1 cellular context compared by ENCODE assay signal in genomic region chr17:36722121-36722902, GRCh38.
A peak's percentile ranks its signal among the peaks of the same experiment; 100 is the strongest.
TF ChIP-seq lines count a peak whose summit lies in the region.

No MANE protein-coding gene starts in this region.

TF ChIP-seq in K562, 482 proteins besides CTCF, POLR2A, EP300 and RAD21 (continued from another document and continues in another):
- TF ChIP-seq, protein P1, sequence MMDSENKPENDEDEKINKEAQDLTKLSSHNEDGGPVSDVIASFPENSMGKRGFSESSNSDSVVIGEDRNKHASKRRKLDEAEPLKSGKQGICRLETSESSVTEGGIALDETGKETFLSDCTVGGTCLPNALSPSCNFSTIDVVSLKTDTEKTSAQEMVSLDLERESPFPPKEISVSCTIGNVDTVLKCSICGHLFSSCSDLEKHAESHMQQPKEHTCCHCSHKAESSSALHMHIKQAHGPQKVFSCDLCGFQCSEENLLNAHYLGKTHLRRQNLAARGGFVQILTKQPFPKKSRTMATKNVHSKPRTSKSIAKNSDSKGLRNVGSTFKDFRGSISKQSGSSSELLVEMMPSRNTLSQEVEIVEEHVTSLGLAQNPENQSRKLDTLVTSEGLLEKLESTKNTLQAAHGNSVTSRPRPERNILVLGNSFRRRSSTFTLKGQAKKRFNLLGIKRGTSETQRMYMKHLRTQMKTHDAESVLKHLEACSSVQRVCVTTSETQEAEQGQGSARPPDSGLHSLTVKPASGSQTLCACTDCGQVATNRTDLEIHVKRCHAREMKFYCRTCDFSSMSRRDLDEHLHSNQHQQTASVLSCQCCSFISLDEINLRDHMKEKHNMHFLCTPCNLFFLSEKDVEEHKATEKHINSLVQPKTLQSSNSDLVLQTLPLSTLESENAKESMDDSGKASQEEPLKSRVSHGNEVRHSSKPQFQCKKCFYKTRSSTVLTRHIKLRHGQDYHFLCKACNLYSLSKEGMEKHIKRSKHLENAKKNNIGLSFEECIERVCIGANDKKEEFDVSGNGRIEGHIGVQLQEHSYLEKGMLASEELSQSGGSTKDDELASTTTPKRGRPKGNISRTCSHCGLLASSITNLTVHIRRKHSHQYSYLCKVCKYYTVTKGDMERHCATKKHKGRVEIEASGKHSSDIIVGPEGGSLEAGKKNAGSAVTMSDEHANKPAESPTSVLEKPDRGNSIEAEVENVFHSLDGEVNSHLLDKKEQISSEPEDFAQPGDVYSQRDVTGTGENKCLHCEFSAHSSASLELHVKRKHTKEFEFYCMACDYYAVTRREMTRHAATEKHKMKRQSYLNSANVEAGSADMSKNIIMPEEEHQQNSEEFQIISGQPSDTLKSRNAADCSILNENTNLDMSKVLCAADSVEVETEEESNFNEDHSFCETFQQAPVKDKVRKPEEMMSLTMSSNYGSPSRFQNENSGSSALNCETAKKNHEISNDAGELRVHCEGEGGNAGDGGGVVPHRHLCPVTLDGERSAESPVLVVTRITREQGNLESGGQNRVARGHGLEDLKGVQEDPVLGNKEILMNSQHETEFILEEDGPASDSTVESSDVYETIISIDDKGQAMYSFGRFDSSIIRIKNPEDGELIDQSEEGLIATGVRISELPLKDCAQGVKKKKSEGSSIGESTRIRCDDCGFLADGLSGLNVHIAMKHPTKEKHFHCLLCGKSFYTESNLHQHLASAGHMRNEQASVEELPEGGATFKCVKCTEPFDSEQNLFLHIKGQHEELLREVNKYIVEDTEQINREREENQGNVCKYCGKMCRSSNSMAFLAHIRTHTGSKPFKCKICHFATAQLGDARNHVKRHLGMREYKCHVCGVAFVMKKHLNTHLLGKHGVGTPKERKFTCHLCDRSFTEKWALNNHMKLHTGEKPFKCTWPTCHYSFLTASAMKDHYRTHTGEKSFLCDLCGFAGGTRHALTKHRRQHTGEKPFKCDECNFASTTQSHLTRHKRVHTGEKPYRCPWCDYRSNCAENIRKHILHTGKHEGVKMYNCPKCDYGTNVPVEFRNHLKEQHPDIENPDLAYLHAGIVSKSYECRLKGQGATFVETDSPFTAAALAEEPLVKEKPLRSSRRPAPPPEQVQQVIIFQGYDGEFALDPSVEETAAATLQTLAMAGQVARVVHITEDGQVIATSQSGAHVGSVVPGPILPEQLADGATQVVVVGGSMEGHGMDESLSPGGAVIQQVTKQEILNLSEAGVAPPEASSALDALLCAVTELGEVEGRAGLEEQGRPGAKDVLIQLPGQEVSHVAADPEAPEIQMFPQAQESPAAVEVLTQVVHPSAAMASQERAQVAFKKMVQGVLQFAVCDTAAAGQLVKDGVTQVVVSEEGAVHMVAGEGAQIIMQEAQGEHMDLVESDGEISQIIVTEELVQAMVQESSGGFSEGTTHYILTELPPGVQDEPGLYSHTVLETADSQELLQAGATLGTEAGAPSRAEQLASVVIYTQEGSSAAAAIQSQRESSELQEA (IDR thresholded peaks at IDR 0.05; ENCODE audit: low read depth) = 0 out of 2 replicates have a peak, but pooled peaks have one; percentile 23
- TF ChIP-seq NFE2L1 (tag; IDR thresholded peaks at IDR 0.05; ENCODE audit: borderline replicate concordance, low read depth) (no peak), ETV6 (IDR thresholded peaks at IDR 0.05; ENCODE audit: borderline replicate concordance in 1 of 2, low read depth in 2 of 2, low read length in 1 of 2) (no peak), ETV6 (CRISPR knock-in tag; IDR thresholded peaks at IDR 0.05; ENCODE audit: borderline replicate concordance) (no peak), MED1 (CRISPR knock-in tag; IDR thresholded peaks at IDR 0.05; ENCODE audit: borderline replicate concordance) (no peak), RNF2 (IDR thresholded peaks at IDR 0.05) (peak; percentile 55), PKNOX1 (IDR thresholded peaks at IDR 0.05) (0 out of 2 replicates have a peak, but pooled peaks have one; percentile 3), CBX8 (IDR thresholded peaks at IDR 0.05; ENCODE audit: borderline replicate concordance, extremely low read depth, low read depth, low read length, poor library complexity, severe bottlenecking) (no peak), ZFX (CRISPR knock-in tag; IDR thresholded peaks at IDR 0.05) (peak; percentile 71), CBX1 (IDR thresholded peaks at IDR 0.05; ENCODE audit: low read depth) (no peak), CCNT2 (IDR thresholded peaks at IDR 0.05; ENCODE audit: borderline replicate concordance, extremely low read depth, insufficient read length, low read depth, low read length) (peak; percentile 85), NBN (IDR thresholded peaks at IDR 0.05; ENCODE audit: low read depth) (0 out of 2 replicates have a peak, but pooled peaks have one; percentile 18), FOXJ2 (tag; IDR thresholded peaks at IDR 0.05) (0 out of 2 replicates have a peak, but pooled peaks have one; percentile 33), NEUROD1 (IDR thresholded peaks at IDR 0.05; ENCODE audit: borderline replicate concordance, low read depth, low read length, partially characterized antibody) (no peak), ZNF41 (CRISPR knock-in tag; conservative IDR thresholded peaks at IDR 0.05) (no peak), PHTF2 (CRISPR knock-in tag; IDR thresholded peaks at IDR 0.05) (no peak), NR2F6 (CRISPR knock-in tag; IDR thresholded peaks at IDR 0.05) (no peak), ZBTB11 (CRISPR knock-in tag; IDR thresholded peaks at IDR 0.05) (peak in 1 of 3 experiments; percentile 76; a peak in 2 of 6 replicates), GATAD2B (IDR thresholded peaks at IDR 0.05; ENCODE audit: borderline replicate concordance) (peak; percentile 24; the same call in 1 of the 2 replicates), POLR2AphosphoS5 (IDR thresholded peaks at IDR 0.05; ENCODE audit: control insufficient read depth, insufficient read depth, low read depth, low read length) (0 out of 2 replicates have a peak, but pooled peaks have one; percentile 21), CREM (IDR thresholded peaks at IDR 0.05; ENCODE audit: low read depth) (peak; percentile 21; the same call in 1 of the 2 replicates), POLR3A (IDR thresholded peaks at IDR 0.05; ENCODE audit: borderline replicate concordance, extremely low read depth, insufficient read depth, insufficient read length) (no peak), ZNF589 (CRISPR knock-in tag; IDR thresholded peaks at IDR 0.05; ENCODE audit: low read depth) (0 out of 2 replicates have a peak, but pooled peaks have one; percentile 31), GTF2B (IDR thresholded peaks at IDR 0.05; ENCODE audit: extremely low read depth, insufficient read length) (no peak), NR4A1 (CRISPR knock-in tag; IDR thresholded peaks at IDR 0.05) (peak; percentile 15; the same call in 1 of the 2 replicates), NR4A1 (tag; IDR thresholded peaks at IDR 0.05) (no peak; the same call in 1 of the 2 replicates), MTF1 (CRISPR knock-in tag; IDR thresholded peaks at IDR 0.05; ENCODE audit: borderline replicate concordance) (no peak), HMGXB4 (CRISPR knock-in tag; IDR thresholded peaks at IDR 0.05) (no peak), ETV5 (CRISPR knock-in tag; IDR thresholded peaks at IDR 0.05; ENCODE audit: low read depth) (peak; percentile 71; the same call in 1 of the 2 replicates), BACH1 (tag; IDR thresholded peaks at IDR 0.05) (no peak; the same call in 1 of the 2 replicates)
- TF ChIP-seq, protein P2, sequence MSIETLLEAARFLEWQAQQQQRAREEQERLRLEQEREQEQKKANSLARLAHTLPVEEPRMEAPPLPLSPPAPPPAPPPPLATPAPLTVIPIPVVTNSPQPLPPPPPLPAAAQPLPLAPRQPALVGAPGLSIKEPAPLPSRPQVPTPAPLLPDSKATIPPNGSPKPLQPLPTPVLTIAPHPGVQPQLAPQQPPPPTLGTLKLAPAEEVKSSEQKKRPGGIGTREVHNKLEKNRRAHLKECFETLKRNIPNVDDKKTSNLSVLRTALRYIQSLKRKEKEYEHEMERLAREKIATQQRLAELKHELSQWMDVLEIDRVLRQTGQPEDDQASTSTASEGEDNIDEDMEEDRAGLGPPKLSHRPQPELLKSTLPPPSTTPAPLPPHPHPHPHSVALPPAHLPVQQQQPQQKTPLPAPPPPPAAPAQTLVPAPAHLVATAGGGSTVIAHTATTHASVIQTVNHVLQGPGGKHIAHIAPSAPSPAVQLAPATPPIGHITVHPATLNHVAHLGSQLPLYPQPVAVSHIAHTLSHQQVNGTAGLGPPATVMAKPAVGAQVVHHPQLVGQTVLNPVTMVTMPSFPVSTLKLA (conservative IDR thresholded peaks at IDR 0.05) = peak in 1 of 2 experiments; percentile 53; a peak in 1 of 4 replicates
- TF ChIP-seq, protein P3, sequence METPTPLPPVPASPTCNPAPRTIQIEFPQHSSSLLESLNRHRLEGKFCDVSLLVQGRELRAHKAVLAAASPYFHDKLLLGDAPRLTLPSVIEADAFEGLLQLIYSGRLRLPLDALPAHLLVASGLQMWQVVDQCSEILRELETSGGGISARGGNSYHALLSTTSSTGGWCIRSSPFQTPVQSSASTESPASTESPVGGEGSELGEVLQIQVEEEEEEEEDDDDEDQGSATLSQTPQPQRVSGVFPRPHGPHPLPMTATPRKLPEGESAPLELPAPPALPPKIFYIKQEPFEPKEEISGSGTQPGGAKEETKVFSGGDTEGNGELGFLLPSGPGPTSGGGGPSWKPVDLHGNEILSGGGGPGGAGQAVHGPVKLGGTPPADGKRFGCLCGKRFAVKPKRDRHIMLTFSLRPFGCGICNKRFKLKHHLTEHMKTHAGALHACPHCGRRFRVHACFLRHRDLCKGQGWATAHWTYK (CRISPR knock-in tag; IDR thresholded peaks at IDR 0.05) = 0 out of 2 replicates have a peak, but pooled peaks have one; percentile 50
- TF ChIP-seq, protein P4, sequence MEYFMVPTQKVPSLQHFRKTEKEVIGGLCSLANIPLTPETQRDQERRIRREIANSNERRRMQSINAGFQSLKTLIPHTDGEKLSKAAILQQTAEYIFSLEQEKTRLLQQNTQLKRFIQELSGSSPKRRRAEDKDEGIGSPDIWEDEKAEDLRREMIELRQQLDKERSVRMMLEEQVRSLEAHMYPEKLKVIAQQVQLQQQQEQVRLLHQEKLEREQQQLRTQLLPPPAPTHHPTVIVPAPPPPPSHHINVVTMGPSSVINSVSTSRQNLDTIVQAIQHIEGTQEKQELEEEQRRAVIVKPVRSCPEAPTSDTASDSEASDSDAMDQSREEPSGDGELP (CRISPR knock-in tag; IDR thresholded peaks at IDR 0.05; ENCODE audit: borderline replicate concordance) = peak; percentile 40; the same call in 1 of the 2 replicates
- TF ChIP-seq, protein P5, sequence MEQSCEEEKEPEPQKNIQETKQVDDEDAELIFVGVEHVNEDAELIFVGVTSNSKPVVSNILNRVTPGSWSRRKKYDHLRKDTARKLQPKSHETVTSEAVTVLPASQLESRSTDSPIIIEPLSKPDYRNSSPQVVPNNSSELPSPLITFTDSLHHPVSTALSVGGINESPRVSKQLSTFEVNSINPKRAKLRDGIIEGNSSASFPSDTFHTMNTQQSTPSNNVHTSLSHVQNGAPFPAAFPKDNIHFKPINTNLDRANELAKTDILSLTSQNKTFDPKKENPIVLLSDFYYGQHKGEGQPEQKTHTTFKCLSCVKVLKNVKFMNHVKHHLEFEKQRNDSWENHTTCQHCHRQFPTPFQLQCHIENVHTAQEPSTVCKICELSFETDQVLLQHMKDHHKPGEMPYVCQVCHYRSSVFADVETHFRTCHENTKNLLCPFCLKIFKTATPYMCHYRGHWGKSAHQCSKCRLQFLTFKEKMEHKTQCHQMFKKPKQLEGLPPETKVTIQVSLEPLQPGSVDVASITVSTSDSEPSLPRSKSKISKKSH (CRISPR knock-in tag; IDR thresholded peaks at IDR 0.05) = no peak
- TF ChIP-seq, protein P6, sequence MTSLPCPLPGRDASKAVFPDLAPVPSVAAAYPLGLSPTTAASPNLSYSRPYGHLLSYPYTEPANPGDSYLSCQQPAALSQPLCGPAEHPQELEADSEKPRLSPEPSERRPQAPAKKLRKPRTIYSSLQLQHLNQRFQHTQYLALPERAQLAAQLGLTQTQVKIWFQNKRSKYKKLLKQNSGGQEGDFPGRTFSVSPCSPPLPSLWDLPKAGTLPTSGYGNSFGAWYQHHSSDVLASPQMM (CRISPR knock-in tag; IDR thresholded peaks at IDR 0.05) = no peak
